In the genomic region with DNA sequence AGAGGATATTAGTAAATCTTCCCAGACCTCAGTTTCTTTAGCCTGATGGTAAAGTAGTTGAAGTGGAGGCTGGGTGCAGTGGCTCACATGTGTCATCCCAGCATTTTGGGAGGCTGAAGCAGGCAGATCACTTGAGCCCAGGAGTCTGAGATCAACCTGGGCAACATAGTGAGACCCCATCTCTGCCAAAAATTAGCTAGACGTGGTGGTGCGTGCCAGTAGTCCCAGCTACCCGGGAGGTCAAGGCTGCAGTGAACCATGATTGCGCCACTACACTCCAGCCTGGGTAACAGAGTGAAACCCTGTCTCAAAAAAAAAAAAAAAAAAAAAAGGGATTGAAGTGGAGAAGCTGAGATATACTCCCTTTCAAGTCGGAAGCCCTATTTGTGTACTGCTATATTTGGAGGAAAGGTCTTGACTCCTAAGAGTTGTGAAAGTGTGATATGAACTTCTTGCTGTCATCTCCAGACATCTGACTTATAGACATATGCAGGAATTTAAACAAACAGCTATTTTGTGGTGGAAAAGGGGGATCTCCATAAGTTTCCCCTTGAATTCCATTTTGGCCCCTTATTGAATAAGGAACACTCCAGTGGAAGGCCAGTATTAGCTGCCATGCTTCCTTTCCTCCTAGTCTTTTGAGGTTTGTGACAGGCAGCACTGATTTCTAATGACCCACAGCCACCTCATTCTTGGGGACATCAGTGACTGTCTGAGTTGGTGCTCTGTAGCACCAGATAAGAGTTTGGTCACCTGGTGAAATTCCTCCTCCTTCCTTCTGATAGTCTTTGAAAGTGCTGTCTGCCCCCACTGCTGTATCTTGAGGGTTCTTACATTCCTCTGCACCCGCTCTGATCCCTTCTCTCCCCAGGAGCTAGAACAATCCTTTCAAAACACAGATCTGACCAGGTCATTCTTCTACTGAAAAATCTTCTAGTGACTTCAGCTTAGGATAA, we compare ENCODE assay signal across 23 cellular contexts. TPM values are rescaled to one million over a fixed set of nuclear protein-coding genes. Genes with fewer than 3 reads are reported as not detected.
DNase-seq lines count a peak whose midpoint lies in the region; ATAC-seq and TF ChIP-seq lines count a peak whose summit lies in the region.
"Had no signal": no experiment of that assay in that cellular context is flagged by ENCODE, and none has a peak within 500 bp of the region (broad histone marks: within the 10 kb centered on the region; RNA-seq: fewer than 3 reads in every experiment).

No MANE protein-coding gene starts in this region.

- H3K23ac ChIP-seq in mesenchymal stem cell (ENCODE audit: low read length in 2 of 2): no peak overlapping the region

- H2AK5ac ChIP-seq in mesenchymal stem cell (ENCODE audit: low read length, severe bottlenecking): no peak overlapping the region

- 45 to 66% (median 57%) methylated on average over 5 to 6 of the region's 6 CpGs for WGBS in adrenal gland, 4 donors
- 96% methylated on average over 6 of the region's 6 CpGs for WGBS in mesenchymal stem cell

- H3K4me1 ChIP-seq in CD8-positive, alpha-beta memory T cell (ENCODE audit: insufficient read depth, low read length): peaks cover 47% of the 10 kb centered on the region
- H3K4me1 ChIP-seq in adrenal gland (replicated peaks in 1 of 2) (peaks cover 14 to 40% of the 10 kb centered on the region in 2 donors), mesenchymal stem cell (ENCODE audit: control insufficient read depth, insufficient read depth, low read depth, low read length) (peaks cover 7% of the 10 kb centered on the region)

- no peak for TF ChIP-seq CTCF in activated CD8-positive, alpha-beta T cell treated with anti-CD3 and anti-CD28 coated beads for 36 hours (IDR thresholded peaks at IDR 0.05)
- TF ChIP-seq CTCF in adrenal gland (IDR thresholded peaks at IDR 0.05): no peak

- CTCF ChIA-PET in activated CD8-positive, alpha-beta T cell treated with anti-CD3 and anti-CD28 coated beads for 36 hours (lab: Charles Lee): interaction anchor here (1.2 to 7.2 kb wide), 4 partner anchors 9 to 139 kb away, joined by 3 to 39 read pairs (median 10); no protein-coding TSS in a partner anchor
- CTCF ChIA-PET in activated CD8-positive, alpha-beta T cell treated with anti-CD3 and anti-CD28 coated beads, Interleukin-2, amount 10 ng/mL, durations not matched to agents 7 days and 5 days (lab: Charles Lee): interaction anchor here (0.7 to 2.1 kb wide), 4 partner anchors 9 to 1116 kb away, joined by 3 to 9 read pairs (median 6); no protein-coding TSS in a partner anchor
- CTCF ChIA-PET in CD8-positive, alpha-beta memory T cell (lab: Charles Lee): interaction anchor here (1.5 to 2.4 kb wide), 2 partner anchors 14 to 140 kb away, joined by 3 to 10 read pairs; no protein-coding TSS in a partner anchor

- no peak overlapping the region for H2BK12ac ChIP-seq in mesenchymal stem cell (ENCODE audit: low read length in 2 of 2)

- H2BK120ac ChIP-seq in mesenchymal stem cell (ENCODE audit: low read depth, low read length): no peak overlapping the region

- peak overlapping the region; percentile 5 for H3K27ac Mint-ChIP-seq in activated CD8-positive, alpha-beta T cell treated with anti-CD3 and anti-CD28 coated beads for 36 hours
- H3K27ac Mint-ChIP-seq in activated CD8-positive, alpha-beta T cell treated with anti-CD3 and anti-CD28 coated beads, Interleukin-2, amount 10 ng/mL, durations not matched to agents 7 days and 5 days: no peak overlapping the region
- H3K27ac Mint-ChIP-seq in CD8-positive, alpha-beta memory T cell: peak overlapping the region in 5 of 8 donors; percentile 12 to 91 (median 56)

- no peak overlapping the region for H3K18ac ChIP-seq in mesenchymal stem cell (ENCODE audit: low read depth in 1 of 2, low read length in 2 of 2)

- H3K27me3 Mint-ChIP-seq in activated CD8-positive, alpha-beta T cell treated with anti-CD3 and anti-CD28 coated beads for 36 hours: no peaks in the 10 kb centered on the region
- no peaks in the 10 kb centered on the region for H3K27me3 Mint-ChIP-seq in activated CD8-positive, alpha-beta T cell treated with anti-CD3 and anti-CD28 coated beads, Interleukin-2, amount 10 ng/mL, durations not matched to agents 7 days and 5 days (ENCODE audit: low read depth)
- H3K27me3 Mint-ChIP-seq in CD8-positive, alpha-beta memory T cell: no peaks in the 10 kb centered on the region

- H3K4me1 Mint-ChIP-seq in activated CD8-positive, alpha-beta T cell treated with anti-CD3 and anti-CD28 coated beads for 36 hours (ENCODE audit: low read depth): peaks cover 71% of the 10 kb centered on the region
- peaks cover 59% of the 10 kb centered on the region for H3K4me1 Mint-ChIP-seq in activated CD8-positive, alpha-beta T cell treated with anti-CD3 and anti-CD28 coated beads, Interleukin-2, amount 10 ng/mL, durations not matched to agents 7 days and 5 days (ENCODE audit: low read depth)
- H3K4me1 Mint-ChIP-seq in CD8-positive, alpha-beta memory T cell: peaks cover 70 to 81% (median 71%) of the 10 kb centered on the region in 3 donors

- no peaks in the 10 kb centered on the region for H3K9me3 Mint-ChIP-seq in activated CD8-positive, alpha-beta T cell treated with anti-CD3 and anti-CD28 coated beads for 36 hours
- peaks cover 4% of the 10 kb centered on the region for H3K9me3 Mint-ChIP-seq in activated CD8-positive, alpha-beta T cell treated with anti-CD3 and anti-CD28 coated beads, Interleukin-2, amount 10 ng/mL, durations not matched to agents 7 days and 5 days (ENCODE audit: insufficient read depth)
- no peaks in the 10 kb centered on the region for H3K9me3 Mint-ChIP-seq in CD8-positive, alpha-beta memory T cell

- H3K36me3 Mint-ChIP-seq in activated CD8-positive, alpha-beta T cell treated with anti-CD3 and anti-CD28 coated beads for 36 hours (ENCODE audit: low read depth): peaks cover 24% of the 10 kb centered on the region
- peaks cover 29% of the 10 kb centered on the region for H3K36me3 Mint-ChIP-seq in activated CD8-positive, alpha-beta T cell treated with anti-CD3 and anti-CD28 coated beads, Interleukin-2, amount 10 ng/mL, durations not matched to agents 7 days and 5 days (ENCODE audit: low read depth)
- peaks cover 4 to 9% (median 5%) of the 10 kb centered on the region in 3 donors for H3K36me3 Mint-ChIP-seq in CD8-positive, alpha-beta memory T cell

- peak overlapping the region; percentile 8 for H4K91ac ChIP-seq in mesenchymal stem cell (ENCODE audit: low read length)

- H3K14ac ChIP-seq in mesenchymal stem cell (ENCODE audit: low read length in 2 of 2): no peak overlapping the region

- no peak for DNase-seq in activated CD8-positive, alpha-beta T cell treated with anti-CD3 and anti-CD28 coated beads for 36 hours
- no peak for DNase-seq in activated CD8-positive, alpha-beta T cell treated with anti-CD3 and anti-CD28 coated beads, Interleukin-2, amount 10 ng/mL, durations not matched to agents 7 days and 5 days
- DNase-seq in CD8-positive, alpha-beta memory T cell: no peak
- peak in 6 of 7 donors; percentile 33 to 65 (median 58) for DNase-seq in adrenal gland
- DNase-seq in mesenchymal stem cell: peak; percentile 11
- no peak for DNase-seq in 8988T
- no peak for DNase-seq in NCI-H2029 (lab: John Stamatoyannopoulos, UW)
- DNase-seq: activated CD4-positive, alpha-beta T cell treated with anti-CD3 and anti-CD28 coated beads, Interleukin-2, amount 50 U/mL, for 1 hour; activated T-cell treated with anti-CD3 and anti-CD28 coated beads, Interleukin-2, amount 50 U/mL, for 1 hour; C1 segment of cervical spinal cord; cortex of kidney; foreskin fibroblast; GDM1; HCEC 1CT; hippocampal formation; islet precursor cell; lower lobe of right lung; NCI-H146; NCI-H2171 treated with DMSO at 0.1 percent for 48 hours; stimulated activated CD4-positive, alpha-beta T cell treated with anti-CD3 and anti-CD28 coated beads, Interleukin-4, amount 100 ng/mL, for 24 hours had no signal

- no peak overlapping the region for H3K4me3 ChIP-seq in CD8-positive, alpha-beta memory T cell (ENCODE audit: low read length)
- H3K4me3 ChIP-seq in adrenal gland (no peak overlapping the region), mesenchymal stem cell (ENCODE audit: insufficient read depth in 1 of 2, low read depth in 1 of 2, low read length in 2 of 2) (no peak overlapping the region)
- H3K4me3 ChIP-seq: A549, lower lobe of right lung, smooth muscle cell had no signal

- H3K4me2 ChIP-seq in mesenchymal stem cell (ENCODE audit: low read length, poor library complexity, severe bottlenecking): no peak overlapping the region
- H3K4me2 ChIP-seq: A549, smooth muscle cell had no signal

- no peak for ATAC-seq in activated CD8-positive, alpha-beta T cell treated with anti-CD3 and anti-CD28 coated beads for 36 hours
- no peak for ATAC-seq in activated CD8-positive, alpha-beta T cell treated with anti-CD3 and anti-CD28 coated beads, Interleukin-2, amount 10 ng/mL, durations not matched to agents 7 days and 5 days
- ATAC-seq in GM18517 (IDR thresholded peaks at IDR 0.05; ENCODE audit: unreplicated experiment): no peak
- ATAC-seq: A549, lower lobe of right lung had no signal

- no peak overlapping the region for H2BK15ac ChIP-seq in mesenchymal stem cell (ENCODE audit: low read depth, poor library complexity, severe bottlenecking)

- no peaks in the 10 kb centered on the region for H3K36me3 ChIP-seq in CD8-positive, alpha-beta memory T cell (ENCODE audit: insufficient read depth, low read length)
- H3K36me3 ChIP-seq in adrenal gland (replicated peaks in 1 of 2) (no peaks in the 10 kb centered on the region), mesenchymal stem cell (ENCODE audit: control insufficient read depth in 1 of 2, insufficient read depth in 2 of 2, low read depth in 1 of 2, low read length in 2 of 2) (peaks cover 6 to 22% of the 10 kb centered on the region in 2 experiments)
- H3K36me3 ChIP-seq: lower lobe of right lung had no signal

- no peaks in the 10 kb centered on the region for H3K9me3 ChIP-seq in CD8-positive, alpha-beta memory T cell (ENCODE audit: low read length)
- no peaks in the 10 kb centered on the region for H3K9me3 ChIP-seq in adrenal gland (replicated peaks in 1 of 3)
- no peaks in the 10 kb centered on the region for H3K9me3 ChIP-seq in mesenchymal stem cell (ENCODE audit: control insufficient read depth, low read length)
- H3K9me3 ChIP-seq: lower lobe of right lung had no signal

- H3K4me3 Mint-ChIP-seq in activated CD8-positive, alpha-beta T cell treated with anti-CD3 and anti-CD28 coated beads for 36 hours: no peak overlapping the region
- H3K4me3 Mint-ChIP-seq in activated CD8-positive, alpha-beta T cell treated with anti-CD3 and anti-CD28 coated beads, Interleukin-2, amount 10 ng/mL, durations not matched to agents 7 days and 5 days: no peak overlapping the region
- peak overlapping the region in 1 of 7 donors; percentile 6 for H3K4me3 Mint-ChIP-seq in CD8-positive, alpha-beta memory T cell

- H3K27me3 ChIP-seq in CD8-positive, alpha-beta memory T cell (ENCODE audit: insufficient read depth, low read length, poor library complexity, severe bottlenecking): no peaks in the 10 kb centered on the region
- H3K27me3 ChIP-seq in adrenal gland: no peaks in the 10 kb centered on the region
- no peaks in the 10 kb centered on the region for H3K27me3 ChIP-seq in mesenchymal stem cell (ENCODE audit: control insufficient read depth in 1 of 2, insufficient read depth in 1 of 2, low read length in 2 of 2)

- no peak overlapping the region for H2BK5ac ChIP-seq in mesenchymal stem cell (ENCODE audit: low read depth, low read length, poor library complexity, severe bottlenecking)

- no peak for TF ChIP-seq POLR2A in adrenal gland (IDR thresholded peaks at IDR 0.05)

- H4K8ac ChIP-seq in mesenchymal stem cell (ENCODE audit: low read length): no peak overlapping the region

- peaks cover 2% of the 10 kb centered on the region for H3K79me1 ChIP-seq in mesenchymal stem cell (replicated peaks; ENCODE audit: low read length, poor library complexity, severe bottlenecking)

- H3K27ac ChIP-seq in CD8-positive, alpha-beta memory T cell (ENCODE audit: low read depth, low read length): no peak overlapping the region
- H3K27ac ChIP-seq in adrenal gland (peak overlapping the region in 1 of 5 donors; percentile 20), mesenchymal stem cell (ENCODE audit: low read length, poor library complexity, severe bottlenecking) (no peak overlapping the region)
- H3K27ac ChIP-seq: lower lobe of right lung had no signal

- no peak overlapping the region for H3K4ac ChIP-seq in mesenchymal stem cell (ENCODE audit: low read depth in 1 of 2, low read length in 2 of 2)

- intact Hi-C loops in activated CD8-positive, alpha-beta T cell treated with anti-CD3 and anti-CD28 coated beads for 36 hours (cut with micrococcal nuclease): no loop called here
- intact Hi-C loops in adrenal gland (cut with DNase I): no loop called here

- POLR2A ChIA-PET in activated CD8-positive, alpha-beta T cell treated with anti-CD3 and anti-CD28 coated beads for 36 hours (lab: Charles Lee): interaction anchor here (0.6 to 1.8 kb wide), 2 partner anchors 9 to 24 kb away, joined by 3 to 7 read pairs; no protein-coding TSS in a partner anchor
- POLR2A ChIA-PET in activated CD8-positive, alpha-beta T cell treated with anti-CD3 and anti-CD28 coated beads, Interleukin-2, amount 10 ng/mL, durations not matched to agents 7 days and 5 days (lab: Charles Lee): no interaction called here
- POLR2A ChIA-PET in CD8-positive, alpha-beta memory T cell (lab: Charles Lee): interaction anchor here (0.6 kb wide), 1 partner anchor 272 kb away, joined by 3 read pairs; no protein-coding TSS in a partner anchor

- no peak overlapping the region for H3K9ac ChIP-seq in mesenchymal stem cell (ENCODE audit: low read length)

- H2AFZ ChIP-seq in mesenchymal stem cell (ENCODE audit: low read depth, low read length): no peak overlapping the region

RNA-seq across cellular contexts. Expression of a gene that starts 7.4 kb away (rescaled TPM):
- 1 to 10 TPM; 7.7 TPM for total RNA-seq in activated CD8-positive, alpha-beta T cell treated with anti-CD3 and anti-CD28 coated beads for 36 hours
- 10 to 100 TPM; 17.6 to 18.1 TPM for total RNA-seq in activated CD8-positive, alpha-beta T cell treated with anti-CD3 and anti-CD28 coated beads, Interleukin-2, amount 10 ng/mL, durations not matched to agents 7 days and 5 days
- total RNA-seq in CD8-positive, alpha-beta memory T cell: 10 to 100 TPM; 24.0 to 28.4 TPM
- 44.3 TPM for polyA plus RNA-seq in CD8-positive, alpha-beta memory T cell
- total RNA-seq in adrenal gland: 10 to 100 TPM; 10.8 to 33.6 (median 24.3) TPM
- 10 to 100 TPM in 1 of 3 donors, 1 to 10 TPM in 2; 6.6 to 16.0 (median 8.6) TPM for polyA plus RNA-seq in adrenal gland
- 62.4 TPM for polyA plus RNA-seq in mesenchymal stem cell (2013, experiment 1 of 2)
- 63.9 TPM for polyA plus RNA-seq in mesenchymal stem cell (2013, experiment 2 of 2)

Comparison
In these comparisons a context has a peak if more than half of its experiments do, and no peak if none do; other contexts are left out.
1. DNase-seq: peak in adrenal gland (6 of 7) and mesenchymal stem cell (single experiment); none in activated CD8-positive, alpha-beta T cell treated with anti-CD3 and anti-CD28 coated beads for 36 hours (single experiment), activated CD8-positive, alpha-beta T cell treated with anti-CD3 and anti-CD28 coated beads, Interleukin-2, amount 10 ng/mL, durations not matched to agents 7 days and 5 days (single experiment), CD8-positive, alpha-beta memory T cell (0 of 5), 8988T (single experiment) and NCI-H2029 (single experiment).